Comparison of ENCODE assay signal across 10 cellular contexts in the genomic region with DNA sequence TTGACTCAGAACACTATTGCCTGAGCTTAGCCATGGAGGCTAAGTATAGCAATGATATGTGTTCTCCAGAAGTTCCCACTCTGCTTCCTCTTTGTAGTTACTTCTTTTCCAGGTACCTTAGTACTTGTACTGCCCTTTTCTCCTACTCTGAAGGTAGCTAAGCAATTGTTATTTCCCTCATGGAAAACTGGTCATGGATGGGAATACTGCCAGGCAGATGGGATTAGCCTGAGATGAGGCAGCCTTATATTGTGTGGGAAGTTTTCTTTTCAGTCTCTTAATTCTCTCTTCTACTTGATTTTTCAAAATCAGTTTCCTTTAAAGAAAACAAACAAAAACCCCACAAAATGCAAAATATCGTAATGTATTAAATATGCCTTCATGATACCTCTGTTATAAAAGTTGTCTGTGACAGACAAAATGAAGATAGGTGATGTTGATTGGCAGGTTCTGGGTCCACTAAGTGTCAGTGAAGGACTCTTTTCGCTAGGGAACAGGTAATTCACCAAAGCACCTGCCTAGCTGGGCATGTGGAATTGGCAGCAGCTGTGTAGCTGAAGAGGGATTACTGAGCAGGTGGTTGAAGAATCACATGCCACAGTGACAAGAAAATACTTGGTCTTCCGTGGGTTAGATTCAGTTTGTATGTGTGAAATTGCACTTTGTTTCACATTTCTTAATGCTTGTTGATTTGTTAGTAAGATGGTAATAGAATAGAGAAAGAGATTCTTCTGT. TPM values are rescaled to one million over a fixed set of nuclear protein-coding genes. Genes with fewer than 3 reads are reported as not detected.
DNase-seq lines count a peak whose midpoint lies in the region; ATAC-seq and TF ChIP-seq lines count a peak whose summit lies in the region.
"Had no signal": no experiment of that assay in that cellular context is flagged by ENCODE, and none has a peak within 500 bp of the region (broad histone marks: within the 10 kb centered on the region; RNA-seq: fewer than 3 reads in every experiment).

No MANE protein-coding gene starts in this region.

- peaks cover 5 to 66% (median 36%) of the 10 kb centered on the region in 4 donors for H3K4me1 ChIP-seq in tibial nerve

- H3K4me3 ChIP-seq in AG10803 (ENCODE audit: low read length) (no peak overlapping the region), fibroblast of mammary gland (ENCODE audit: control insufficient read depth, low read depth, low read length) (no peak overlapping the region), tibial nerve (no peak overlapping the region)
- H3K4me3 ChIP-seq: coronary artery had no signal

- no peaks in the 10 kb centered on the region for H3K9me3 ChIP-seq in tibial nerve

- H3K27ac ChIP-seq in tibial nerve, result no peak overlapping the region
- H3K27ac ChIP-seq: coronary artery had no signal

- H3K27me3 ChIP-seq in tibial nerve, result no peaks in the 10 kb centered on the region

- no peak for TF ChIP-seq EP300 in tibial nerve (IDR thresholded peaks at IDR 0.05)

- ATAC-seq in HG02623 (IDR thresholded peaks at IDR 0.05; ENCODE audit: unreplicated experiment) (no peak), GM21447 (IDR thresholded peaks at IDR 0.05; ENCODE audit: unreplicated experiment) (no peak)

- DNase-seq in AG10803 (ENCODE audit: low read depth), result peak; percentile 29
- DNase-seq in EH (ENCODE audit: low read depth), result peak; percentile 21
- peak; percentile 10 for DNase-seq in NCI-H524 treated with DMSO at 0.1 percent for 48 hours (lab: John Stamatoyannopoulos, UW)
- peak; percentile 62 for DNase-seq in fibroblast of mammary gland (ENCODE audit: low read depth)
- DNase-seq in tibial nerve (ENCODE audit: low spot score in 2 of 2), result no peak
- DNase-seq in NCI-H1694 treated with DMSO at 0.1 percent for 48 hours (lab: John Stamatoyannopoulos, UW), result no peak
- DNase-seq: stimulated activated CD4-positive, alpha-beta T cell treated with anti-CD3 and anti-CD28 coated beads, Interleukin-4, amount 100 ng/mL, for 24 hours had no signal

- no peaks in the 10 kb centered on the region for H3K36me3 ChIP-seq in tibial nerve

- TF ChIP-seq POLR2A in tibial nerve (IDR thresholded peaks at IDR 0.05), result no peak

- no peak for TF ChIP-seq CTCF in AG10803 (conservative IDR thresholded peaks at IDR 0.05; ENCODE audit: low read length)
- no peak for TF ChIP-seq CTCF in fibroblast of mammary gland (conservative IDR thresholded peaks at IDR 0.05; ENCODE audit: control insufficient read depth, insufficient read depth, low read depth, low read length)
- TF ChIP-seq CTCF in tibial nerve (IDR thresholded peaks at IDR 0.05), result no peak

- WGBS in tibial nerve, 2 donors, result 60 to 66% methylated on average over 3 of the region's 3 CpGs

RNA-seq across cellular contexts. Expression of a gene that starts 4.1 kb away (rescaled TPM):
- total RNA-seq in tibial nerve, result 10 to 100 TPM; 22.9 to 38.7 (median 27.1) TPM

Comparison
In these comparisons a context has a peak if more than half of its experiments do, and no peak if none do; other contexts are left out.
1. DNase-seq: peak in AG10803 (single experiment), EH (single experiment), NCI-H524 treated with DMSO at 0.1 percent for 48 hours (single experiment) and fibroblast of mammary gland (single experiment); none in tibial nerve (0 of 2) and NCI-H1694 treated with DMSO at 0.1 percent for 48 hours (single experiment).